In the genomic region with DNA sequence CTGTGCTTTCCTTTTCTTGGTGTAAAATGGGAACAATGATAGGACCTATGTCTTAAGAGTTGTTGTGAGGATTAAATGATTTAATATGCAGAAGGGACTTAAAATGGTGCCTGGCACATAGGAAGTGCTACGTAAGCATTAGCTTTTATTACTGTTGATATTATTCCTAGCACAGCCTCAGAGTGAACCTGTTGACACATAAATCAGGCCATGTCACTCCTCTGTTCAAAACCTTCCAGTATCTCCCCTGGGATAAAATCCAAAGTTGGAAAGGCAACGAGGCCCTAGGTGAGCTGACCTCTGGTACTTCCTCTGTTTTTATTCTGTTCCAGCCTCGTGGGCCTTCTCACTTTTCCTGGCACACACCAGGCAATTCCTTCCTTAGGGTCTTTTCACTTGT, we compare ENCODE assay signal across 15 cellular contexts.
DNase-seq lines count a peak whose midpoint lies in the region; ATAC-seq and TF ChIP-seq lines count a peak whose summit lies in the region.
"Had no signal": no experiment of that assay in that cellular context is flagged by ENCODE, and none has a peak within 500 bp of the region (broad histone marks: within the 10 kb centered on the region; RNA-seq: fewer than 3 reads in every experiment).

No MANE protein-coding gene starts in this region.

- H3F3A ChIP-seq in GM23338 (replicated peaks; ENCODE audit: low read depth) = no peaks in the 10 kb centered on the region

- H3K27ac Mint-ChIP-seq in GM23338 (no peak overlapping the region), progenitor cell of endocrine pancreas (peak overlapping the region; percentile 19)
- H3K27ac Mint-ChIP-seq: B cell; CD8-positive, alpha-beta T cell; HFFc6 had no signal

- H3K27ac ChIP-seq in GM23338 (ENCODE audit: low read depth) = no peak overlapping the region
- H3K27ac ChIP-seq in HUES64 (ENCODE audit: low read depth, low read length) = 0 out of 2 replicates have a peak overlapping the region, but pooled peaks have one; percentile 21
- H3K27ac ChIP-seq: BLaER1 treated with 17β-estradiol and CSF1 and Interleukin-3, amounts not matched to agents 10 nM and 100 nM had no signal

- H4K20me1 ChIP-seq in GM23338 (replicated peaks; ENCODE audit: insufficient read depth) = no peaks in the 10 kb centered on the region
- H4K20me1 ChIP-seq: BLaER1 treated with 17β-estradiol and CSF1 and Interleukin-3, amounts not matched to agents 10 nM and 100 nM had no signal

- H3K27me3 ChIP-seq in GM23338 (ENCODE audit: insufficient read depth) = no peaks in the 10 kb centered on the region
- H3K27me3 ChIP-seq in HUES64 (ENCODE audit: insufficient read depth, low read length) = no peaks in the 10 kb centered on the region
- H3K27me3 ChIP-seq: BLaER1 treated with 17β-estradiol and CSF1 and Interleukin-3, amounts not matched to agents 10 nM and 100 nM had no signal

- peaks cover 5% of the 10 kb centered on the region for H3K27me3 Mint-ChIP-seq in GM23338 (ENCODE audit: insufficient read depth, low read depth, poor library complexity)
- peaks cover 2% of the 10 kb centered on the region for H3K27me3 Mint-ChIP-seq in progenitor cell of endocrine pancreas
- H3K27me3 Mint-ChIP-seq: B cell had no signal

- H3K4me1 Mint-ChIP-seq in GM23338 = peaks cover 22% of the 10 kb centered on the region
- peaks cover 24% of the 10 kb centered on the region for H3K4me1 Mint-ChIP-seq in progenitor cell of endocrine pancreas (ENCODE audit: low read depth)
- H3K4me1 Mint-ChIP-seq: B cell had no signal

- H3K4me1 ChIP-seq in GM23338 (ENCODE audit: insufficient read depth) (peaks cover 16% of the 10 kb centered on the region), HUES64 (ENCODE audit: insufficient read depth, low read length) (peaks cover 26% of the 10 kb centered on the region)

- H3K4me3 Mint-ChIP-seq in GM23338 (no peak overlapping the region), progenitor cell of endocrine pancreas (ENCODE audit: low read depth) (no peak overlapping the region)
- H3K4me3 Mint-ChIP-seq: B cell; CD8-positive, alpha-beta T cell; HFFc6 had no signal

- 0 out of 2 replicates have a peak overlapping the region, but pooled peaks have one; percentile 45 for H2AFZ ChIP-seq in GM23338

- H3K9me3 ChIP-seq in HUES64 (ENCODE audit: insufficient read depth, low read depth, low read length) = no peaks in the 10 kb centered on the region
- H3K9me3 ChIP-seq: BLaER1 treated with 17β-estradiol and CSF1 and Interleukin-3, amounts not matched to agents 10 nM and 100 nM had no signal

- H3K9me2 ChIP-seq in GM23338 (ENCODE audit: insufficient read depth) = peaks cover 3% of the 10 kb centered on the region; the same call in 1 of the 2 replicates

- no peak for DNase-seq in GM23338 (ENCODE audit: low spot score)
- no peak for DNase-seq in left lobe of liver (ENCODE audit: low spot score)
- DNase-seq in progenitor cell of endocrine pancreas (ENCODE audit: low spot score, unreplicated experiment) = no peak
- no peak for DNase-seq in NCI-H1048 (lab: John Stamatoyannopoulos, UW)
- no peak for DNase-seq in EL
- DNase-seq: Calu3; CD8-positive, alpha-beta T cell; DMS79 treated with DMSO at 0.1 percent for 48 hours; HCEC 1CT; HFFc6 had no signal

- no peaks in the 10 kb centered on the region for H3K9me3 Mint-ChIP-seq in GM23338
- H3K9me3 Mint-ChIP-seq in progenitor cell of endocrine pancreas (ENCODE audit: low read depth) = no peaks in the 10 kb centered on the region
- H3K9me3 Mint-ChIP-seq: CD8-positive, alpha-beta T cell had no signal

- 88% methylated on average over 3 of the region's 3 CpGs for WGBS in HUES64

- H3K4me2 ChIP-seq in GM23338 = peak overlapping the region; percentile 56
- H3K4me2 ChIP-seq: BLaER1 treated with 17β-estradiol and CSF1 and Interleukin-3, amounts not matched to agents 10 nM and 100 nM had no signal

- H3K9ac ChIP-seq in HUES64 (ENCODE audit: low read depth, low read length) = no peak overlapping the region
- H3K9ac ChIP-seq: BLaER1 treated with 17β-estradiol and CSF1 and Interleukin-3, amounts not matched to agents 10 nM and 100 nM had no signal

- TF ChIP-seq CTCF in GM23338 (conservative IDR thresholded peaks at IDR 0.05; ENCODE audit: low read depth in 2 of 2) (no peak), progenitor cell of endocrine pancreas (IDR thresholded peaks at IDR 0.05; ENCODE audit: unreplicated experiment) (no peak)

- H3K36me3 ChIP-seq in GM23338 (ENCODE audit: insufficient read depth) (no peaks in the 10 kb centered on the region), HUES64 (ENCODE audit: insufficient read depth, low read length) (no peaks in the 10 kb centered on the region)
- H3K36me3 ChIP-seq: BLaER1 treated with 17β-estradiol and CSF1 and Interleukin-3, amounts not matched to agents 10 nM and 100 nM had no signal

- H3K36me3 Mint-ChIP-seq in GM23338 (ENCODE audit: low read depth) (no peaks in the 10 kb centered on the region), progenitor cell of endocrine pancreas (ENCODE audit: insufficient read depth) (no peaks in the 10 kb centered on the region)
- H3K36me3 Mint-ChIP-seq: CD8-positive, alpha-beta T cell had no signal

- no peaks in the 10 kb centered on the region for H3K79me2 ChIP-seq in GM23338 (replicated peaks; ENCODE audit: insufficient read depth)

- H3K4me3 ChIP-seq in GM23338 (no peak overlapping the region), HUES64 (ENCODE audit: low read length) (no peak overlapping the region)
- H3K4me3 ChIP-seq: BLaER1 treated with 17β-estradiol and CSF1 and Interleukin-3, amounts not matched to agents 10 nM and 100 nM; GM12878 had no signal

- ATAC-seq in GM23338 = no peak
- ATAC-seq in left lobe of liver = peak; percentile 36
- no peak for ATAC-seq in HG02642 (IDR thresholded peaks at IDR 0.05; ENCODE audit: poor library complexity, unreplicated experiment)
- ATAC-seq: CD8-positive, alpha-beta T cell; GM12878 had no signal

TF ChIP-seq in GM23338, 12 proteins besides CTCF, POLR2A, EP300 and RAD21:
- TF ChIP-seq ZNF114 (CRISPR knock-in tag; IDR thresholded peaks at IDR 0.05) = no peak
- no peak for TF ChIP-seq CREB1 (CRISPR knock-in tag; IDR thresholded peaks at IDR 0.05; ENCODE audit: low read depth)
- no peak for TF ChIP-seq JUNB (IDR thresholded peaks at IDR 0.05; ENCODE audit: unreplicated experiment)
